26 cellular contexts compared by ENCODE assay signal in the genomic region with DNA sequence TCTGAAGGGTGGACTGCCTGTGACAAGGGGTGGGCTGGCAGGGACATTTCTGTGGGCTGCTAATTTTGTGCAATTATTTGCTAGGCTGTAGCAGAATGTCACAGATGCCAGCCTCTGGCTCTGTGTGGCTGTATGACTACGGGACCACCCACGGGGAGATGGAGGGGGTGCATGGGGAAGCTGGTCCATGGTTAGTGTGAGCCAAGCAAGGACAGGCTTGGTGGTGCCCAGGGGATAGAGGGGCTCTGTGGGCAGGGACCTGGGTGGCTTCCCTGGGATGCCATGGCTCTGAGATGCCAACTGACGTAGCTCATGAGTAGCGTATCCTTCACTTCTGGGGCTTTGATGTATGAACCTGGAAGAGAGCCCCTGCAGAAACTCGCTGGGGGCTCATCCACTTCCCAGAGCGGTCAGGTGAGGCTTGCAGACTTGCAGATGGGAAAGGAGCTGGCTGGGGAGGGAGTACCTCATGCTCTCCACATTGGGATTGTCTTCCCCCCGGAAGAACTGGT.
DNase-seq lines count a peak whose midpoint lies in the region; ATAC-seq and TF ChIP-seq lines count a peak whose summit lies in the region.
"Had no signal": no experiment of that assay in that cellular context is flagged by ENCODE, and none has a peak within 500 bp of the region (broad histone marks: within the 10 kb centered on the region; RNA-seq: fewer than 3 reads in every experiment).

No MANE protein-coding gene starts in this region.

- ATAC-seq in Right ventricle myocardium superior (ENCODE audit: poor library complexity) (no peak), HG03108 (IDR thresholded peaks at IDR 0.05; ENCODE audit: unreplicated experiment) (no peak)
- ATAC-seq: CD8-positive, alpha-beta T cell; HCT116 had no signal

- H3K36me3 ChIP-seq in HUES64 (ENCODE audit: insufficient read depth, low read length) (peaks cover 41% of the 10 kb centered on the region), endodermal cell (ENCODE audit: control insufficient read depth, insufficient read depth, low read length) (peaks cover 25% of the 10 kb centered on the region)
- H3K36me3 ChIP-seq: cardiac muscle cell had no signal

- DNase-seq in cardiac septum (ENCODE audit: low spot score) (peak; percentile 56), Right ventricle myocardium superior (no peak), endodermal cell (peak; percentile 32), retina (peak; percentile 31), LoVo (ENCODE audit: low spot score) (no peak)
- no peak for DNase-seq in activated CD4-positive, alpha-beta memory T cell treated with anti-CD3 and anti-CD28 coated beads for 36 hours
- DNase-seq: activated CD4-positive, alpha-beta T cell treated with anti-CD3 and anti-CD28 coated beads, Interleukin-2, amount 50 U/mL, for 4 hours; activated naive CD4-positive, alpha-beta T cell; amniotic stem cell; CD8-positive, alpha-beta T cell; DMS79; NCI-H1436; NCI-H2171; NCI-H748 treated with DMSO at 0.1 percent for 48 hours; stimulated activated CD4-positive, alpha-beta T cell treated with anti-CD3 and anti-CD28 coated beads, Interleukin-2, amount 100 ng/mL, for 48 hours; stimulated activated naive CD4-positive, alpha-beta T cell treated with Interleukin-2 at 50 U/mL for 16 hours; thyroid gland had no signal

- TF ChIP-seq CTCF in endodermal cell (conservative IDR thresholded peaks at IDR 0.05): no peak

- no peak overlapping the region for H3K4me3 Mint-ChIP-seq in endodermal cell
- no peak overlapping the region for H3K4me3 Mint-ChIP-seq in activated CD4-positive, alpha-beta memory T cell treated with anti-CD3 and anti-CD28 coated beads for 36 hours
- H3K4me3 Mint-ChIP-seq: CD8-positive, alpha-beta T cell; IgD-negative memory B cell; memory B cell had no signal

- H3K27me3 ChIP-seq in HUES64 (ENCODE audit: insufficient read depth, low read length) (peaks cover 4% of the 10 kb centered on the region; the same call in 1 of the 2 replicates), endodermal cell (ENCODE audit: control insufficient read depth, insufficient read depth, low read length, poor library complexity, severe bottlenecking) (no peaks in the 10 kb centered on the region)
- H3K27me3 ChIP-seq: cardiac muscle cell, thyroid gland had no signal

- H3K4me1 Mint-ChIP-seq in endodermal cell: peaks cover 29% of the 10 kb centered on the region
- H3K4me1 Mint-ChIP-seq in activated CD4-positive, alpha-beta memory T cell treated with anti-CD3 and anti-CD28 coated beads for 36 hours (ENCODE audit: low read depth): no peaks in the 10 kb centered on the region

- intact Hi-C loops in cardiac septum (cut with DNase I): no loop called here
- intact Hi-C loops in Right ventricle myocardium superior (cut with DNase I): no loop called here
- intact Hi-C loops in activated CD4-positive, alpha-beta memory T cell treated with anti-CD3 and anti-CD28 coated beads for 36 hours (cut with micrococcal nuclease): no loop called here

- peaks cover 42% of the 10 kb centered on the region for H3K36me3 Mint-ChIP-seq in endodermal cell (ENCODE audit: low read depth)
- no peaks in the 10 kb centered on the region for H3K36me3 Mint-ChIP-seq in activated CD4-positive, alpha-beta memory T cell treated with anti-CD3 and anti-CD28 coated beads for 36 hours
- H3K36me3 Mint-ChIP-seq: CD8-positive, alpha-beta T cell had no signal

- no peak overlapping the region; the same call in 1 of the 2 replicates for H3K4me3 ChIP-seq in HUES64 (ENCODE audit: low read length)
- no peak overlapping the region for H3K4me3 ChIP-seq in endodermal cell (ENCODE audit: low read length)
- H3K4me3 ChIP-seq: cardiac muscle cell, skin epidermis, thyroid gland had no signal

- no peaks in the 10 kb centered on the region for H3K9me3 Mint-ChIP-seq in endodermal cell
- no peaks in the 10 kb centered on the region for H3K9me3 Mint-ChIP-seq in activated CD4-positive, alpha-beta memory T cell treated with anti-CD3 and anti-CD28 coated beads for 36 hours
- H3K9me3 Mint-ChIP-seq: CD8-positive, alpha-beta T cell; IgD-negative memory B cell; memory B cell had no signal

- H3K27ac ChIP-seq in HUES64 (ENCODE audit: low read depth, low read length) (peak overlapping the region; percentile 100; the same call in 1 of the 2 replicates), endodermal cell (ENCODE audit: low read depth, low read length) (no peak overlapping the region)
- H3K27ac ChIP-seq: cardiac muscle cell, epithelial cell of prostate, thyroid gland had no signal

- H3K4me1 ChIP-seq in HUES64 (ENCODE audit: insufficient read depth, low read length) (peaks cover 48% of the 10 kb centered on the region), endodermal cell (ENCODE audit: control insufficient read depth, insufficient read depth, low read length) (no peaks in the 10 kb centered on the region)

- 91% methylated on average over 7 of the region's 7 CpGs for WGBS in HUES64
- WGBS in endodermal cell (ENCODE audit: insufficient coverage in 1 of 2, insufficient read length in 1 of 2), 2 experiments: 92 to 94% methylated on average over 4 to 7 of the region's 7 CpGs

- no peak overlapping the region for H3K27ac Mint-ChIP-seq in endodermal cell
- H3K27ac Mint-ChIP-seq in activated CD4-positive, alpha-beta memory T cell treated with anti-CD3 and anti-CD28 coated beads for 36 hours: no peak overlapping the region
- H3K27ac Mint-ChIP-seq: CD8-positive, alpha-beta T cell; IgD-negative memory B cell; memory B cell; progenitor cell of endocrine pancreas had no signal

- H3K9ac ChIP-seq in HUES64 (ENCODE audit: low read depth, low read length) (peak overlapping the region; percentile 46; the same call in 1 of the 2 replicates), endodermal cell (ENCODE audit: extremely low read depth, low read length, poor library complexity, severe bottlenecking) (no peak overlapping the region)

- CTCF ChIA-PET in activated CD4-positive, alpha-beta memory T cell treated with anti-CD3 and anti-CD28 coated beads for 36 hours (lab: Charles Lee): no interaction called here

- POLR2A ChIA-PET in activated CD4-positive, alpha-beta memory T cell treated with anti-CD3 and anti-CD28 coated beads for 36 hours (lab: Charles Lee): no interaction called here

- H3K27me3 Mint-ChIP-seq in endodermal cell (ENCODE audit: insufficient read depth): peaks cover 14% of the 10 kb centered on the region
- H3K27me3 Mint-ChIP-seq in activated CD4-positive, alpha-beta memory T cell treated with anti-CD3 and anti-CD28 coated beads for 36 hours: no peaks in the 10 kb centered on the region
- H3K27me3 Mint-ChIP-seq: IgD-negative memory B cell, memory B cell, progenitor cell of endocrine pancreas had no signal

- H3K9me3 ChIP-seq in HUES64 (ENCODE audit: insufficient read depth, low read depth, low read length): no peaks in the 10 kb centered on the region
- H3K9me3 ChIP-seq in endodermal cell (ENCODE audit: control insufficient read depth, low read length): no peaks in the 10 kb centered on the region
- H3K9me3 ChIP-seq: thyroid gland had no signal

Comparison
In these comparisons a context has a peak if more than half of its experiments do, and no peak if none do; other contexts are left out.
1. DNase-seq: peak in cardiac septum (single experiment), endodermal cell (single experiment) and retina (single experiment); none in Right ventricle myocardium superior (single experiment), activated CD4-positive, alpha-beta memory T cell treated with anti-CD3 and anti-CD28 coated beads for 36 hours (single experiment) and LoVo (single experiment).